In the genomic region with DNA sequence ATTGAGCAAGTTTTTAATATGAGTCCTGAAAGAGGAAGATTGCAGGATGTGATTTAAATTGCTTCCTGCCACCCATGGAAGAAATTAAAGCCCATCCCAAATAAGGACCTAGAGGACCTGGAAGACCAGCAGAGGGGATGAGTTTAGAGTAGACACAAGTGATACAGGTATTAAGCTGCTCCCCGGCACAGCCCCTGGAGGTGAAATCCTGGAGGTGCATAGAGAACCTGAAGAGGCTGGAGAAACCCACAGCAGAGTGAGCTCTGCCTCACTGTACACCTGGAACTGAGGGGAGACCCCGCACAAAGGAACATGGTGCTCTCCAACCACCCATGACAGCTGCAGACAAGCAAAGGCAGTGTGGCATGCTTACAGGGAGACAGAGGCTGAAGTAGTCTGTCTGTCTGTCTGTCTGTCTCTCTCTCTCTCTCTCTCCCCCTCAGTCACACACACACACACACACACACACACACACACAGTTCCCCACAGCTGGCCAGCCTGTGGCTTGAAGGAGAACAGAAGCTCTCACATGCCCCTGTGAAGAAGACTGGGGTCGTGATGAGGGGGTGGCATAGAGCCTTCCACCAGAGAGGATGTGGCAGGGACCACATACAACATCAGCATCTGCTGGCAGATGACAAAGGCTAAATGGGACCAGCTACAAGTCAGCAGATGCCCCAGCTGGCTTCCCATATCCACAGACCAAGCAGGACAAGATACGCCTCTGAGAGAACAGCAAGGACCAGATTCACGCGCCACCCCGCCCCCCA, we compare ENCODE assay signal across 1 cellular context.
TF ChIP-seq lines count a peak whose summit lies in the region.

No MANE protein-coding gene starts in this region.

TF ChIP-seq in GM23338, 12 proteins besides CTCF, POLR2A, EP300 and RAD21 (continued from another document):
- TF ChIP-seq REST (IDR thresholded peaks at IDR 0.05; ENCODE audit: unreplicated experiment) = no peak
- TF ChIP-seq POLR2AphosphoS5 (IDR thresholded peaks at IDR 0.05; ENCODE audit: low read depth) = no peak
- TF ChIP-seq NANOG (IDR thresholded peaks at IDR 0.05; ENCODE audit: borderline replicate concordance) = no peak
